ENCODE assay signal across 12 cellular contexts in the genomic region with DNA sequence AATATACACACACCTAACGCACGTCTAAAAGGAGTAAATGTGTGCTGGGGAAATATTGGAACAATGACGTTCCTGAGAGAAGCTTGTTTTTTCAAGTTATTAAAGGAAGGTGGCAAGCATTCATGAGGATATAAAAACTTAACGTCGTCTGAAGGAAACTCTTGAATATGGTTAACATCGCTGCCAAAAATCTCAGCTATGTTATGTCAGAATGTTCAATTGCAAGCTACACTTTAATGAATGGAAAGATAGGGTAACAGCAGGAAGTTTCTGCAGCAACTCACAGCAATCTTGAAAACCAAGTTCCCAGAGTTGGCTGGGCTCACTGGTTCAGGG. TPM values are rescaled to one million over a fixed set of nuclear protein-coding genes. Genes with fewer than 3 reads are reported as not detected.
DNase-seq lines count a peak whose midpoint lies in the region; FAIRE-seq and TF ChIP-seq lines count a peak whose summit lies in the region.
"Had no signal": no experiment of that assay in that cellular context is flagged by ENCODE, and none has a peak within 500 bp of the region (broad histone marks: within the 10 kb centered on the region; RNA-seq: fewer than 3 reads in every experiment).

No MANE protein-coding gene starts in this region.

- H3K27me3 Mint-ChIP-seq in Calu3 (ENCODE audit: unreplicated experiment): no peaks in the 10 kb centered on the region
- H3K27me3 Mint-ChIP-seq: progenitor cell of endocrine pancreas had no signal

- H2AFZ ChIP-seq in OCI-LY3 (ENCODE audit: low read depth, low read length): peak overlapping the region; percentile 66

- H3K79me2 ChIP-seq in OCI-LY3 (ENCODE audit: low read length): no peaks in the 10 kb centered on the region

- H3K4me1 ChIP-seq in OCI-LY3 (ENCODE audit: low read length) (peaks cover 83% of the 10 kb centered on the region), skeletal muscle satellite cell (ENCODE audit: control insufficient read depth, insufficient read depth, low read length) (peaks cover 35% of the 10 kb centered on the region)

- H3K4me2 ChIP-seq in OCI-LY3 (ENCODE audit: low read length) (peak overlapping the region; percentile 96), skeletal muscle satellite cell (ENCODE audit: low read length) (peak overlapping the region; percentile 44)

- H3K9me3 ChIP-seq in OCI-LY3 (ENCODE audit: insufficient read depth, low read length) (peaks cover 11% of the 10 kb centered on the region), skeletal muscle satellite cell (replicated peaks; ENCODE audit: low read length) (no peaks in the 10 kb centered on the region)

- in situ Hi-C loops in G401 (cut with HindIII; ENCODE audit: low sequenced_read_pairs): no loop called here

- H3K4me1 Mint-ChIP-seq in Calu3 (ENCODE audit: low read depth, unreplicated experiment): no peaks in the 10 kb centered on the region

- H3K9me3 Mint-ChIP-seq in Calu3 (ENCODE audit: low read depth, unreplicated experiment): no peaks in the 10 kb centered on the region

- TF ChIP-seq CTCF in OCI-LY3 (IDR thresholded peaks at IDR 0.05; ENCODE audit: low read depth, low read length) (no peak), Calu3 (IDR thresholded peaks at IDR 0.05; ENCODE audit: unreplicated experiment) (no peak)

- H3K9ac ChIP-seq in OCI-LY3 (ENCODE audit: low read length): peak overlapping the region; percentile 56
- H3K9ac ChIP-seq in skeletal muscle satellite cell (ENCODE audit: low read depth, low read length): no peak overlapping the region

- H3K4me3 Mint-ChIP-seq in Calu3 (ENCODE audit: low read depth, unreplicated experiment): no peak overlapping the region

- BruUV-seq in Calu3 (replicated peaks; lab: Mats Ljungman, UMichigan): no TSS peak

- H3K27ac Mint-ChIP-seq in Calu3 (ENCODE audit: unreplicated experiment): no peak overlapping the region
- H3K27ac Mint-ChIP-seq: progenitor cell of endocrine pancreas had no signal

- FAIRE-seq in GM19239 (lab: Jason Lieb, UNC): no peak
- FAIRE-seq: TTC549 had no signal

- H3K36me3 ChIP-seq in OCI-LY3 (replicated peaks; ENCODE audit: low read depth, low read length): peaks cover 8% of the 10 kb centered on the region
- H3K36me3 ChIP-seq in skeletal muscle satellite cell (ENCODE audit: insufficient read depth, low read length): no peaks in the 10 kb centered on the region

- peak overlapping the region; percentile 84 for H3K27ac ChIP-seq in OCI-LY3 (ENCODE audit: low read length)

- H3K4me3 ChIP-seq in OCI-LY3 (ENCODE audit: low read length) (peak overlapping the region; percentile 74), skeletal muscle satellite cell (ENCODE audit: low read length) (peak overlapping the region; percentile 16)

- no peaks in the 10 kb centered on the region for H3K36me3 Mint-ChIP-seq in Calu3 (ENCODE audit: insufficient read depth, unreplicated experiment)

- H3K27me3 ChIP-seq in OCI-LY3 (ENCODE audit: low read depth, low read length): peaks cover 27% of the 10 kb centered on the region
- H3K27me3 ChIP-seq in skeletal muscle satellite cell (ENCODE audit: control insufficient read depth, insufficient read depth, low read length): no peaks in the 10 kb centered on the region

- no peaks in the 10 kb centered on the region for H4K20me1 ChIP-seq in OCI-LY3 (ENCODE audit: insufficient read depth, low read length)

- intact Hi-C loops in Calu3 (cut with micrococcal nuclease; ENCODE audit: unreplicated experiment): no loop called here

- CTCF ChIA-PET in Calu3 (lab: Charles Lee): no interaction called here

- DNase-seq in EH (ENCODE audit: low read depth): peak; percentile 61
- DNase-seq in fibroblast of peridontal ligament (ENCODE audit: extremely low read depth): peak; percentile 88
- no peak for DNase-seq in G401 (ENCODE audit: low spot score)
- no peak for DNase-seq in GM19239 (ENCODE audit: insufficient read length, low spot score)
- DNase-seq in Calu3: no peak
- no peak for DNase-seq in NCI-H1436 (lab: John Stamatoyannopoulos, UW)
- DNase-seq: activated CD8-positive, alpha-beta memory T cell treated with anti-CD3 and anti-CD28 coated beads, Interleukin-2, amount 50 U/mL, for 4 hours; COR-L47 had no signal

RNA-seq across cellular contexts. Expression of gene MEF2A, which starts 54.3 kb away (rescaled TPM):
- total RNA-seq in skeletal muscle satellite cell (2012; rRNA removed): 15.9 and 23.3 TPM in 2 replicates
- 13.6 and 25.1 TPM in 2 replicates for total RNA-seq in G401 (2014; rRNA removed; shearing (Covaris generic))
- 33.6 and 35.0 TPM in 2 replicates for total RNA-seq in Calu3 (2022)

Comparison
In these comparisons a context has a peak if more than half of its experiments do, and no peak if none do; other contexts are left out.
1. DNase-seq: peak in EH (single experiment) and fibroblast of peridontal ligament (single experiment); none in G401 (single experiment), GM19239 (single experiment), Calu3 (single experiment) and NCI-H1436 (single experiment).